1 cellular context compared by ENCODE assay signal in the genomic region with DNA sequence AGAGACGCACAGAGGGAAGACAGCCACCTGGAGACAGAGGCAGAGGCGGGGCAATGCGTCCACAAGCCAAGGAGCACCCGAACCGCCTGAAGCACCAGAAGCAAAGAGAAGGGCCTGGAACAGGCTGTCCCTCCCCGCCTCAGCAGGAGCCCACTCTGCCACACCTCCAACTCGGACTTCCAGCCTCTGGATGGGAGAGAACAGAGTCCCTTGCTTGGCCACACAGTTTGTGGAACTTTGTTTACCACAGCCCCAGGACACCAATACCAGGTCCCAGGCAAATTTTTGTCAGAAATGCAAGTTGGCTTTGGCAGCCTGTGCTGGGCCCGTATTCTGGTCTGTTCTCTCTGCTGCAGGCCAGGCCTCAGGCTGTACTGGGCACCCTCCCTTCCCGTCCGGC.
TF ChIP-seq lines count a peak whose summit lies in the region.

No MANE protein-coding gene starts in this region.

TF ChIP-seq in HepG2, 621 proteins besides CTCF, POLR2A, EP300 and RAD21 (continued from another document):
- TF ChIP-seq, protein P1, sequence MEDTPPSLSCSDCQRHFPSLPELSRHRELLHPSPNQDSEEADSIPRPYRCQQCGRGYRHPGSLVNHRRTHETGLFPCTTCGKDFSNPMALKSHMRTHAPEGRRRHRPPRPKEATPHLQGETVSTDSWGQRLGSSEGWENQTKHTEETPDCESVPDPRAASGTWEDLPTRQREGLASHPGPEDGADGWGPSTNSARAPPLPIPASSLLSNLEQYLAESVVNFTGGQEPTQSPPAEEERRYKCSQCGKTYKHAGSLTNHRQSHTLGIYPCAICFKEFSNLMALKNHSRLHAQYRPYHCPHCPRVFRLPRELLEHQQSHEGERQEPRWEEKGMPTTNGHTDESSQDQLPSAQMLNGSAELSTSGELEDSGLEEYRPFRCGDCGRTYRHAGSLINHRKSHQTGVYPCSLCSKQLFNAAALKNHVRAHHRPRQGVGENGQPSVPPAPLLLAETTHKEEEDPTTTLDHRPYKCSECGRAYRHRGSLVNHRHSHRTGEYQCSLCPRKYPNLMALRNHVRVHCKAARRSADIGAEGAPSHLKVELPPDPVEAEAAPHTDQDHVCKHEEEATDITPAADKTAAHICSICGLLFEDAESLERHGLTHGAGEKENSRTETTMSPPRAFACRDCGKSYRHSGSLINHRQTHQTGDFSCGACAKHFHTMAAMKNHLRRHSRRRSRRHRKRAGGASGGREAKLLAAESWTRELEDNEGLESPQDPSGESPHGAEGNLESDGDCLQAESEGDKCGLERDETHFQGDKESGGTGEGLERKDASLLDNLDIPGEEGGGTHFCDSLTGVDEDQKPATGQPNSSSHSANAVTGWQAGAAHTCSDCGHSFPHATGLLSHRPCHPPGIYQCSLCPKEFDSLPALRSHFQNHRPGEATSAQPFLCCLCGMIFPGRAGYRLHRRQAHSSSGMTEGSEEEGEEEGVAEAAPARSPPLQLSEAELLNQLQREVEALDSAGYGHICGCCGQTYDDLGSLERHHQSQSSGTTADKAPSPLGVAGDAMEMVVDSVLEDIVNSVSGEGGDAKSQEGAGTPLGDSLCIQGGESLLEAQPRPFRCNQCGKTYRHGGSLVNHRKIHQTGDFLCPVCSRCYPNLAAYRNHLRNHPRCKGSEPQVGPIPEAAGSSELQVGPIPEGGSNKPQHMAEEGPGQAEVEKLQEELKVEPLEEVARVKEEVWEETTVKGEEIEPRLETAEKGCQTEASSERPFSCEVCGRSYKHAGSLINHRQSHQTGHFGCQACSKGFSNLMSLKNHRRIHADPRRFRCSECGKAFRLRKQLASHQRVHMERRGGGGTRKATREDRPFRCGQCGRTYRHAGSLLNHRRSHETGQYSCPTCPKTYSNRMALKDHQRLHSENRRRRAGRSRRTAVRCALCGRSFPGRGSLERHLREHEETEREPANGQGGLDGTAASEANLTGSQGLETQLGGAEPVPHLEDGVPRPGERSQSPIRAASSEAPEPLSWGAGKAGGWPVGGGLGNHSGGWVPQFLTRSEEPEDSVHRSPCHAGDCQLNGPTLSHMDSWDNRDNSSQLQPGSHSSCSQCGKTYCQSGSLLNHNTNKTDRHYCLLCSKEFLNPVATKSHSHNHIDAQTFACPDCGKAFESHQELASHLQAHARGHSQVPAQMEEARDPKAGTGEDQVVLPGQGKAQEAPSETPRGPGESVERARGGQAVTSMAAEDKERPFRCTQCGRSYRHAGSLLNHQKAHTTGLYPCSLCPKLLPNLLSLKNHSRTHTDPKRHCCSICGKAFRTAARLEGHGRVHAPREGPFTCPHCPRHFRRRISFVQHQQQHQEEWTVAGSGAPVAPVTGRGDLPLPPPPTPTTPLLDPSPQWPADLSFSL (CRISPR knock-in tag; IDR thresholded peaks at IDR 0.05), result no peak
- TF ChIP-seq, protein P2, sequence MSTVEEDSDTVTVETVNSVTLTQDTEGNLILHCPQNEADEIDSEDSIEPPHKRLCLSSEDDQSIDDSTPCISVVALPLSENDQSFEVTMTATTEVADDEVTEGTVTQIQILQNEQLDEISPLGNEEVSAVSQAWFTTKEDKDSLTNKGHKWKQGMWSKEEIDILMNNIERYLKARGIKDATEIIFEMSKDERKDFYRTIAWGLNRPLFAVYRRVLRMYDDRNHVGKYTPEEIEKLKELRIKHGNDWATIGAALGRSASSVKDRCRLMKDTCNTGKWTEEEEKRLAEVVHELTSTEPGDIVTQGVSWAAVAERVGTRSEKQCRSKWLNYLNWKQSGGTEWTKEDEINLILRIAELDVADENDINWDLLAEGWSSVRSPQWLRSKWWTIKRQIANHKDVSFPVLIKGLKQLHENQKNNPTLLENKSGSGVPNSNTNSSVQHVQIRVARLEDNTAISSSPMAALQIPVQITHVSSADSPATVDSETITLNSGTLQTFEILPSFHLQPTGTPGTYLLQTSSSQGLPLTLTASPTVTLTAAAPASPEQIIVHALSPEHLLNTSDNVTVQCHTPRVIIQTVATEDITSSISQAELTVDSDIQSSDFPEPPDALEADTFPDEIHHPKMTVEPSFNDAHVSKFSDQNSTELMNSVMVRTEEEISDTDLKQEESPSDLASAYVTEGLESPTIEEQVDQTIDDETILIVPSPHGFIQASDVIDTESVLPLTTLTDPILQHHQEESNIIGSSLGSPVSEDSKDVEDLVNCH (CRISPR knock-in tag; IDR thresholded peaks at IDR 0.05), result no peak
- TF ChIP-seq ZMAT5 (CRISPR knock-in tag; IDR thresholded peaks at IDR 0.05; ENCODE audit: borderline replicate concordance, low read depth) (no peak), DMAP1 (CRISPR knock-in tag; IDR thresholded peaks at IDR 0.05) (no peak), PLSCR1 (CRISPR knock-in tag; IDR thresholded peaks at IDR 0.05; ENCODE audit: borderline replicate concordance) (no peak), SATB2 (CRISPR knock-in tag; IDR thresholded peaks at IDR 0.05) (no peak)
